Comparison of ENCODE assay signal across 6 cellular contexts in the genomic region with DNA sequence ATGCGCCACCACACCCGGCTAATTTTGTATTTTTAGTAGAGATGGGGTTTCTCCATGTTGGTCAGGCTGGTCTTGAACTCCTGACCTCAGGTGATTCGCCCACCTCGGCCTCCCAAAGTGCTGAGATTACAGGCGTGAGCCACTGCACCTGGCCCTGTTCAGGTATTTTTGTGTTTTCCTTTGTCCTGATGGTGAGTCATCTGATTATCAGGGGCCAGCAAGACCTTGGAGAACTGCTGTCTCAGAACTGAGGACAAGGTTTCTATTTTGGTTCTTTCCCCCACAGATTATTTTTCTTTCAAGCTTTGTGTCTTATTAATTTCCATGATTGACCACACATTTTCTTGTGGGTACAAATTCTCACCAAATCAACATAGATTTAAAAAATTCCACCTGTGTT.
DNase-seq lines count a peak whose midpoint lies in the region; FAIRE-seq and TF ChIP-seq lines count a peak whose summit lies in the region.
"Not testable (repeated sequence)": the region's sequence is repeated elsewhere in the genome, so short reads cannot be mapped to it uniquely, and the experiment has no call there.

No MANE protein-coding gene starts in this region.

- not testable (repeated sequence) for H2AFZ ChIP-seq in MM.1S (ENCODE audit: low read length); SK-N-SH (ENCODE audit: low read depth); mammary epithelial cell (ENCODE audit: low read depth, low read length)

- not testable (repeated sequence) for H4K20me1 ChIP-seq in MM.1S (ENCODE audit: insufficient read depth, low read length); SK-N-SH (ENCODE audit: insufficient read depth); mammary epithelial cell (ENCODE audit: insufficient read depth, low read length)

- not testable (repeated sequence) for H3K79me2 ChIP-seq in MM.1S (ENCODE audit: low read length); SK-N-SH (ENCODE audit: insufficient read depth); mammary epithelial cell (ENCODE audit: insufficient read depth, low read length); mesendoderm (ENCODE audit: control insufficient read depth, insufficient read depth, low read length)

- H2BK15ac ChIP-seq in mesendoderm (replicated peaks; ENCODE audit: low read depth): not testable (repeated sequence)

- H3K4me2 ChIP-seq in MM.1S (ENCODE audit: low read depth, low read length); SK-N-SH; mammary epithelial cell (ENCODE audit: insufficient read depth, low read depth, low read length); mesendoderm (ENCODE audit: low read length): not testable (repeated sequence)

- H3K9ac ChIP-seq in MM.1S (ENCODE audit: low read length); SK-N-SH; mammary epithelial cell (ENCODE audit: insufficient read depth, low read length); mesendoderm (ENCODE audit: low read length): not testable (repeated sequence)

- H3K23ac ChIP-seq in mesendoderm (ENCODE audit: low read length): not testable (repeated sequence)

- H3K9me2 ChIP-seq in MM.1S (replicated peaks; ENCODE audit: insufficient read depth, low read length); SK-N-SH: not testable (repeated sequence)

- H3K4ac ChIP-seq in mesendoderm (ENCODE audit: low read depth, low read length): not testable (repeated sequence)

- not testable (repeated sequence) for H3K9me3 ChIP-seq in MM.1S (replicated peaks; ENCODE audit: insufficient read depth, low read length); SK-N-SH; mammary epithelial cell (replicated peaks; ENCODE audit: insufficient read depth, low read length); cardiac muscle cell (ENCODE audit: low read depth)

- H4K5ac ChIP-seq in mesendoderm (ENCODE audit: low read length): not testable (repeated sequence)

- not testable (repeated sequence) for H2AK5ac ChIP-seq in mesendoderm (ENCODE audit: low read length)

- H3K4me1 ChIP-seq in MM.1S (ENCODE audit: low read length); SK-N-SH (ENCODE audit: control insufficient read depth in 1 of 2, insufficient read depth in 2 of 2, low read depth in 1 of 2, low read length in 1 of 2); mammary epithelial cell (ENCODE audit: insufficient read depth, low read length); mesendoderm (ENCODE audit: control insufficient read depth, low read depth, low read length): not testable (repeated sequence)
- H3K4me1 ChIP-seq in cardiac muscle cell (ENCODE audit: low read depth): peaks cover 11% of the 10 kb centered on the region

- not testable (repeated sequence) for H2BK5ac ChIP-seq in mesendoderm (ENCODE audit: low read length)

- POLR2A ChIA-PET in SK-N-SH (lab: Yijun Ruan, JAX): not testable (repeated sequence)

- in situ Hi-C loops in mammary epithelial cell (cut with MboI; ENCODE audit: low sequenced_read_pairs in 2 of 2): not testable (repeated sequence)

- H3K27ac ChIP-seq in MM.1S (ENCODE audit: low read length); mammary epithelial cell (ENCODE audit: insufficient read depth, low read depth, low read length); mesendoderm (ENCODE audit: low read depth, low read length): not testable (repeated sequence)
- H3K27ac ChIP-seq in SK-N-SH (ENCODE audit: low read depth in 2 of 2, low read length in 1 of 2) (peak overlapping the region; percentile 34 to 39; a peak in 2 of 4 replicates), cardiac muscle cell (peak overlapping the region; percentile 29)

- TF ChIP-seq RAD21 in SK-N-SH (IDR thresholded peaks at IDR 0.05; ENCODE audit: low read length): not testable (repeated sequence)

- peak; percentile 18 for DNase-seq in MM.1S
- not testable (repeated sequence) for DNase-seq in SK-N-SH; cardiac muscle cell (ENCODE audit: low read depth in 1 of 2, low spot score in 1 of 2)
- peak; percentile 1 for DNase-seq in mammary epithelial cell
- DNase-seq in mesendoderm: peak; percentile 17
- peak; percentile 13 for DNase-seq in urothelium cell line (ENCODE audit: low spot score)

- intact Hi-C loops in mammary epithelial cell (cut with micrococcal nuclease): not testable (repeated sequence)

- TF ChIP-seq EP300 in SK-N-SH (IDR thresholded peaks at IDR 0.05; ENCODE audit: borderline replicate concordance in 1 of 2, low read depth in 1 of 2, low read length in 1 of 2): not testable (repeated sequence)

- H2BK120ac ChIP-seq in mesendoderm (ENCODE audit: low read depth, low read length): not testable (repeated sequence)

- not testable (repeated sequence) for H3K79me1 ChIP-seq in mesendoderm (ENCODE audit: low read length)

- H4K8ac ChIP-seq in mesendoderm (ENCODE audit: low read depth, low read length): not testable (repeated sequence)

- CTCF ChIA-PET in SK-N-SH (lab: Yijun Ruan, JAX); mammary epithelial cell (lab: Charles Lee; ENCODE audit: low non-redundant PET): not testable (repeated sequence)

- not testable (repeated sequence) for H3K27me3 ChIP-seq in MM.1S (replicated peaks; ENCODE audit: insufficient read depth, low read length); SK-N-SH (ENCODE audit: insufficient read depth); mammary epithelial cell (ENCODE audit: insufficient read depth, low read length); cardiac muscle cell; mesendoderm (ENCODE audit: insufficient read depth, low read length, poor library complexity)

- not testable (repeated sequence) for H3K56ac ChIP-seq in mesendoderm (ENCODE audit: low read length)

- not testable (repeated sequence) for H3K18ac ChIP-seq in mesendoderm (ENCODE audit: low read length)

- dilution Hi-C loops in mammary epithelial cell (cut with HindIII; ENCODE audit: low sequenced_read_pairs): not testable (repeated sequence)

- WGBS in SK-N-SH (ENCODE audit: low lambda C conversion rate): 83% methylated on average over 5 of the region's 5 CpGs
- 73% methylated on average over 4 of the region's 5 CpGs for WGBS in mammary epithelial cell (ENCODE audit: low coverage, missing lambda C conversion rate)
- WGBS in mesendoderm (ENCODE audit: extremely low coverage, insufficient coverage, low lambda C conversion rate): no CpG with 5 or more reads among the region's 5 CpGs

- not testable (repeated sequence) for FAIRE-seq in urothelium cell line (lab: Jason Lieb, UNC)

- not testable (repeated sequence) for TF ChIP-seq CTCF in MM.1S (IDR thresholded peaks at IDR 0.05; ENCODE audit: low read length); SK-N-SH (IDR thresholded peaks at IDR 0.05); mammary epithelial cell (conservative IDR thresholded peaks at IDR 0.05 in 1 of 2, IDR thresholded peaks at IDR 0.05 in 1 of 2; ENCODE audit: extremely low read depth in 1 of 2, insufficient read depth in 1 of 2, low read depth in 1 of 2, low read length in 2 of 2); cardiac muscle cell (IDR thresholded peaks at IDR 0.05; ENCODE audit: low read depth, low read length)

- not testable (repeated sequence) for H3K36me3 ChIP-seq in MM.1S (replicated peaks; ENCODE audit: insufficient read depth, low read length); SK-N-SH (replicated peaks in 1 of 2; ENCODE audit: control insufficient read depth in 1 of 2, insufficient read depth in 2 of 2, low read length in 1 of 2); mammary epithelial cell (ENCODE audit: insufficient read depth, low read length); cardiac muscle cell; mesendoderm (ENCODE audit: control insufficient read depth, insufficient read depth, low read length)

- not testable (repeated sequence) for H3F3A ChIP-seq in MM.1S (ENCODE audit: insufficient read depth, low read length); SK-N-SH (replicated peaks; ENCODE audit: insufficient read depth)

- not testable (repeated sequence) for BruUV-seq in mammary epithelial cell (replicated peaks; lab: Mats Ljungman, UMichigan)

- H3K4me3 ChIP-seq in MM.1S (ENCODE audit: low read length); SK-N-SH (ENCODE audit: low read depth in 2 of 2, low read length in 1 of 2); mammary epithelial cell (replicated peaks in 1 of 3; ENCODE audit: insufficient read depth in 1 of 3, low read depth in 2 of 3, low read length in 3 of 3); cardiac muscle cell; mesendoderm (ENCODE audit: low read length): not testable (repeated sequence)
